In genomic region chr15:66907826-66908502, GRCh38 we compare ENCODE assay signal across 9 cellular contexts.
DNase-seq lines count a peak whose midpoint lies in the region; ATAC-seq, FAIRE-seq and TF ChIP-seq lines count a peak whose summit lies in the region.
"Had no signal": no experiment of that assay in that cellular context is flagged by ENCODE, and none has a peak within 500 bp of the region (broad histone marks: within the 10 kb centered on the region; RNA-seq: fewer than 3 reads in every experiment).

No MANE protein-coding gene starts in this region.

- TF ChIP-seq CTCF in activated B cell treated with CpG ODN at 0.5 μM for 24 hours (IDR thresholded peaks at IDR 0.05): no peak
- TF ChIP-seq CTCF in HepG2 (CRISPR knock-in tag; IDR thresholded peaks at IDR 0.05): no peak; the same call in 1 of the 2 replicates

- in situ Hi-C loops in HepG2 (cut with HindIII; ENCODE audit: extremely low pct_ligation_motif_present, low pct_unique_long_range_greater_than_20kb): no loop called here

- peaks cover 16% of the 10 kb centered on the region for H3K4me1 ChIP-seq in HepG2 (ENCODE audit: insufficient read depth, low read length)

- DNase-seq in Kasumi-1 (lab: John Stamatoyannopoulos, UW) (peak; percentile 99), activated B cell treated with CpG ODN at 0.5 μM for 24 hours (no peak), HepG2 (ENCODE audit: low spot score) (peak; percentile 56), ureter (ENCODE audit: low spot score) (peak; percentile 62), HuH-7 (ENCODE audit: low spot score) (no peak)

- TF ChIP-seq EP300 in HepG2 (IDR thresholded peaks at IDR 0.05; ENCODE audit: low read depth in 2 of 2, low read length in 2 of 2) (no peak), HepG2 (CRISPR knock-in tag; IDR thresholded peaks at IDR 0.05; ENCODE audit: borderline replicate concordance) (no peak)

- no TSS peak for BruUV-seq in HepG2 (replicated peaks; lab: Mats Ljungman, UMichigan)

- peak; percentile 53 for ATAC-seq in activated B cell treated with CpG ODN at 0.5 μM for 24 hours (ENCODE audit: low read depth)
- ATAC-seq in HepG2: peak; percentile 93
- no peak for ATAC-seq in GM21528 (IDR thresholded peaks at IDR 0.05; ENCODE audit: low FRiP score, unreplicated experiment)
- ATAC-seq in HG02588 (IDR thresholded peaks at IDR 0.05; ENCODE audit: unreplicated experiment): no peak
- ATAC-seq: activated T-helper 17 cell treated with anti-CD3 and anti-CD28 coated beads, Interleukin-2, amount 50 U/mL, for 72 hours had no signal

- peaks cover 3 to 22% of the 10 kb centered on the region in 2 experiments; a peak in 3 of 5 replicates for H3K27me3 ChIP-seq in HepG2 (ENCODE audit: control insufficient read depth in 1 of 2, insufficient read depth in 2 of 2, low read length in 2 of 2)

- no peak for TF ChIP-seq POLR2A in HepG2 (IDR thresholded peaks at IDR 0.05; ENCODE audit: insufficient read depth in 1 of 2, low read depth in 2 of 2, low read length in 2 of 2)

- CTCF ChIA-PET in activated B cell treated with CpG ODN at 0.5 μM for 24 hours (lab: Charles Lee) (interaction anchor here (0.8 to 1.3 kb wide), 3 partner anchors 39 to 396 kb away, joined by 3 to 6 read pairs (median 4); no protein-coding TSS in a partner anchor), HepG2 (lab: Yijun Ruan, JAX; ENCODE audit: low intra/inter-chr PET ratio, low total read pairs) (no interaction called here)

- H2AFZ ChIP-seq in HepG2 (ENCODE audit: low read length): peak overlapping the region; percentile 58

- peak overlapping the region; percentile 77 for H3K4me2 ChIP-seq in HepG2 (ENCODE audit: low read depth, low read length)

- H3K36me3 Mint-ChIP-seq in activated B cell treated with CpG ODN at 0.5 μM for 24 hours (ENCODE audit: low read depth): no peaks in the 10 kb centered on the region

- no peaks in the 10 kb centered on the region for H4K20me1 ChIP-seq in HepG2 (ENCODE audit: insufficient read depth, low read length)

- H3K4me3 Mint-ChIP-seq in activated B cell treated with CpG ODN at 0.5 μM for 24 hours: no peak overlapping the region
- H3K4me3 Mint-ChIP-seq: activated T-helper 17 cell treated with anti-CD3 and anti-CD28 coated beads, Interleukin-2, amount 50 U/mL, for 72 hours had no signal

- 2% methylated on average over 5 of the region's 6 CpGs for WGBS in HepG2 (ENCODE audit: low lambda C conversion rate)

- peak overlapping the region; percentile 61 for H3K27ac Mint-ChIP-seq in activated B cell treated with CpG ODN at 0.5 μM for 24 hours
- H3K27ac Mint-ChIP-seq: activated T-helper 17 cell treated with anti-CD3 and anti-CD28 coated beads, Interleukin-2, amount 50 U/mL, for 72 hours had no signal

- H3K9me3 Mint-ChIP-seq in activated B cell treated with CpG ODN at 0.5 μM for 24 hours: no peaks in the 10 kb centered on the region

- peaks cover 35% of the 10 kb centered on the region for H3K4me1 Mint-ChIP-seq in activated B cell treated with CpG ODN at 0.5 μM for 24 hours

- POLR2A ChIA-PET in activated B cell treated with CpG ODN at 0.5 μM for 24 hours (lab: Charles Lee): no interaction called here
- POLR2A ChIA-PET in HepG2 (lab: Yijun Ruan, JAX): no interaction called here

- H3K27me3 Mint-ChIP-seq in activated B cell treated with CpG ODN at 0.5 μM for 24 hours: peaks cover 3% of the 10 kb centered on the region

- no peak overlapping the region for H3K27ac ChIP-seq in HepG2 (ENCODE audit: extremely low read length, insufficient read depth, low read length)

- H3K9ac ChIP-seq in HepG2 (ENCODE audit: insufficient read depth, low read depth, low read length): no peak overlapping the region

- no peaks in the 10 kb centered on the region for H3K79me2 ChIP-seq in HepG2 (ENCODE audit: insufficient read depth, low read length)

- FAIRE-seq in HepG2 (lab: Jason Lieb, UNC): peak; percentile 71
- FAIRE-seq: GM18507 had no signal

- no peaks in the 10 kb centered on the region for H3K36me3 ChIP-seq in HepG2 (replicated peaks in 1 of 2; ENCODE audit: control insufficient read depth in 1 of 2, insufficient read depth in 2 of 2, low read length in 2 of 2)

- peaks cover 4% of the 10 kb centered on the region; the same call in 1 of the 2 replicates for H3K9me3 ChIP-seq in HepG2 (ENCODE audit: low read length)

- TF ChIP-seq RAD21 in HepG2 (CRISPR knock-in tag; IDR thresholded peaks at IDR 0.05): no peak

- peak overlapping the region in 1 of 3 experiments; percentile 53; a peak in 2 of 6 replicates for H3K4me3 ChIP-seq in HepG2 (replicated peaks in 1 of 3; ENCODE audit: insufficient read depth in 1 of 3, low read depth in 2 of 3, low read length in 3 of 3)

- intact Hi-C loops in activated B cell treated with CpG ODN at 0.5 μM for 24 hours (cut with micrococcal nuclease): no loop called here
- intact Hi-C loops in HepG2 (cut with micrococcal nuclease; ENCODE audit: unreplicated experiment): no loop called here

TF ChIP-seq in HepG2, 621 proteins besides CTCF, POLR2A, EP300 and RAD21:
- TF ChIP-seq YY1 (IDR thresholded peaks at IDR 0.05; ENCODE audit: insufficient read depth, insufficient replicate concordance, low read depth, low read length) (peak; percentile 41), TAF15 (IDR thresholded peaks at IDR 0.05; ENCODE audit: low read depth, low read length, poor library complexity, severe bottlenecking) (no peak), ZNF687 (CRISPR knock-in tag; IDR thresholded peaks at IDR 0.05) (0 out of 2 replicates have a peak, but pooled peaks have one; percentile 12), HNF4A (CRISPR knock-in tag; IDR thresholded peaks at IDR 0.05) (peak; percentile 38; the same call in 1 of the 2 replicates)
TF ChIP-seq in HepG2: peak in this region for 3.

Comparison
In these comparisons a context has a peak if more than half of its experiments do, and no peak if none do; other contexts are left out.
1. DNase-seq: peak in Kasumi-1 (2 of 2), HepG2 (single experiment) and ureter (single experiment); none in activated B cell treated with CpG ODN at 0.5 μM for 24 hours (single experiment) and HuH-7 (single experiment).
2. ATAC-seq: peak in activated B cell treated with CpG ODN at 0.5 μM for 24 hours (single experiment) and HepG2 (single experiment); none in GM21528 (single experiment) and HG02588 (single experiment).